21 cellular contexts compared by ENCODE assay signal in the genomic region with DNA sequence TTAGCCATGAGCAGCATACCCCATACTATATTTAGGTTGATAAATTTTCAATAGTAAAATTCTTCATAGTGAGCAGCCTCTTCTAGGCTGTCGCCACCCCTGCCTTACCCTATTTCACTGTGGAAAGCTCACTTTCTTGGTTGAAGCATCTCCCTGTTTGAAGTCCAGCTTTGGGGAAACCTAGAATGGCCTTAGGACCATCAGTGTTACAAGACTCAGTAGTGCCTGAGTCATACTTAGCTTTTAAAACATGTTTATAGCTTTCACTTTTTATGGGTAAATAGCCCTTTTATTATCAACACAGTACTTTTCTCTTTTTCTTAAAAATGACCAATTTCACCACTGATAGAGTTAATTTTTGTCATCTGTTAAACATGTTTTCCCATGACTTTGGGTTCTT.
"Had no signal": no experiment of that assay in that cellular context is flagged by ENCODE, and none has a peak within 500 bp of the region (broad histone marks: within the 10 kb centered on the region; RNA-seq: fewer than 3 reads in every experiment).

No MANE protein-coding gene starts in this region.

- H3K9me3 Mint-ChIP-seq: effector memory CD8-positive, alpha-beta T cell; stimulated activated effector memory CD8-positive, alpha-beta T cell treated with anti-CD3 and anti-CD28 coated beads, Interleukin-12 subunit alpha, Interleukin-12 subunit beta, amount 100 ng/mL, for 72 hours had no signal

- H3K27ac ChIP-seq: esophagus squamous epithelium, gastrocnemius medialis, lower lobe of right lung, neural progenitor cell, prostate gland, right atrium auricular region, stomach, thyroid gland, vagina had no signal

- H3K4me1 ChIP-seq: esophagus squamous epithelium, gastrocnemius medialis, lower lobe of right lung had no signal

- H3K4me3 Mint-ChIP-seq: effector memory CD8-positive, alpha-beta T cell; nephron; neural progenitor cell; stimulated activated effector memory CD8-positive, alpha-beta T cell treated with anti-CD3 and anti-CD28 coated beads, Interleukin-12 subunit alpha, Interleukin-12 subunit beta, amount 100 ng/mL, for 72 hours had no signal

- ATAC-seq: effector memory CD8-positive, alpha-beta T cell; gastrocnemius medialis; left ventricle myocardium superior; lower lobe of right lung; sciatic nerve; stimulated activated effector memory CD8-positive, alpha-beta T cell treated with anti-CD3 and anti-CD28 coated beads, Interleukin-12 subunit alpha, Interleukin-12 subunit beta, amount 100 ng/mL, for 72 hours had no signal

- H3K27me3 Mint-ChIP-seq: effector memory CD8-positive, alpha-beta T cell had no signal

- H3K9me3 ChIP-seq: esophagus squamous epithelium, gastrocnemius medialis, lower lobe of right lung, prostate gland, right atrium auricular region, stomach, thyroid gland, vagina had no signal

- H3K4me1 Mint-ChIP-seq: nephron, neural progenitor cell had no signal

- DNase-seq: cortex of kidney; effector memory CD8-positive, alpha-beta T cell; erythroblast; esophagus squamous epithelium; gastrocnemius medialis; head of caudate nucleus; left ventricle myocardium superior; lower lobe of right lung; stimulated activated CD4-positive, alpha-beta T cell treated with anti-CD3 and anti-CD28 coated beads, Interleukin-2, amount 100 ng/mL, for 24 hours; stimulated activated CD4-positive, alpha-beta T cell treated with anti-CD3 and anti-CD28 coated beads, Interleukin-4, amount 100 ng/mL, for 24 hours; stimulated activated naive CD4-positive, alpha-beta T cell treated with Interleukin-2 at 50 U/mL for 16 hours; stomach; thyroid gland; trophoblast cell had no signal

- H3K27ac Mint-ChIP-seq: effector memory CD8-positive, alpha-beta T cell; nephron; neural progenitor cell; stimulated activated effector memory CD8-positive, alpha-beta T cell treated with anti-CD3 and anti-CD28 coated beads, Interleukin-12 subunit alpha, Interleukin-12 subunit beta, amount 100 ng/mL, for 72 hours had no signal

- H3K36me3 ChIP-seq: gastrocnemius medialis, lower lobe of right lung, neural progenitor cell, prostate gland, right atrium auricular region, thyroid gland, vagina had no signal

- H3K4me3 ChIP-seq: esophagus squamous epithelium, gastrocnemius medialis, lower lobe of right lung, neural progenitor cell, prostate gland, right atrium auricular region, stomach, thyroid gland, vagina had no signal

- H3K27me3 ChIP-seq: esophagus squamous epithelium, gastrocnemius medialis, neural progenitor cell, right atrium auricular region, stomach, thyroid gland, vagina had no signal
